3 cellular contexts compared by ENCODE assay signal in the genomic region with DNA sequence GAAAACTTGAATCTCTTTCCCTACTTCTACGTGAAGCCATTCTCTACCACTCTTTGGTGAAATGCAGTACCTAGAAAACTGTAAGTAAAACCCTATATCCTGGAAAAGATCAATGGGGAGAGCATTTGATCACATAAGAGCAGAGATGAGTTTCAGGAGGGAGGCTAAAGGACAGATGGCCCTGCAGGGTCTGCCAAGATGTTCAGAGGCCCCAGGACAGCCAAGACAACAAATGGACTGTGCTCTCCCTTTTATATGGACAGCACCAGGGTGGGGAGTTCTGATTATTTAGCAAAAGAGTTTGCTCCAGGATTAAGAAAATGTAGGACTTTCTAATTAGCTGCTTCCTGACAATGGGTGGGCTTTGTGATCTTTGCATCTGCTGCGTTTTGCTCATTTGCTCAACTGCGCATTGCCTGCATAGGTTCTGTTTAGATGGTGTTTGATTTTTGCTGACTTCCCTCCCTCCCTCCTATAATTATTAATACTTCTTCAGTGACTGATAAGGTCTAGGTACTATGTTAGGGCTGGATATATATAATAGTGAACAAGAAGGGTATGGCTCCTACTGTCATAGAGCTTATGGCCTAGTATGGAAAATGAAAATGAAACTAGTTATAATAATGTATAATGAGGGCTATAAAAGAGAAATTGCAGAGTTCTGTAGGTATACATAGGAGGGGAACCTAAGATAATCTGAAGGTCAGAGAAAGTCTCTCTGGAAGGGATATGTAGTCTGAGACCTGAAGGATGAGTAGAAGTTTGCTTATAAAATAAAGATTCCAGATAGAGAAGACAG.
TF ChIP-seq lines count a peak whose summit lies in the region.

No MANE protein-coding gene starts in this region.

TF ChIP-seq in SK-N-SH, 30 proteins besides CTCF, POLR2A, EP300 and RAD21 (continued from another document):
- TF ChIP-seq NRF1 (IDR thresholded peaks at IDR 0.05; ENCODE audit: low read depth, low read length) = no peak
- no peak for TF ChIP-seq FOSL2 (IDR thresholded peaks at IDR 0.05; ENCODE audit: borderline replicate concordance, low read depth)
- no peak for TF ChIP-seq NFIC (IDR thresholded peaks at IDR 0.05; ENCODE audit: borderline replicate concordance)
- TF ChIP-seq, protein P1, sequence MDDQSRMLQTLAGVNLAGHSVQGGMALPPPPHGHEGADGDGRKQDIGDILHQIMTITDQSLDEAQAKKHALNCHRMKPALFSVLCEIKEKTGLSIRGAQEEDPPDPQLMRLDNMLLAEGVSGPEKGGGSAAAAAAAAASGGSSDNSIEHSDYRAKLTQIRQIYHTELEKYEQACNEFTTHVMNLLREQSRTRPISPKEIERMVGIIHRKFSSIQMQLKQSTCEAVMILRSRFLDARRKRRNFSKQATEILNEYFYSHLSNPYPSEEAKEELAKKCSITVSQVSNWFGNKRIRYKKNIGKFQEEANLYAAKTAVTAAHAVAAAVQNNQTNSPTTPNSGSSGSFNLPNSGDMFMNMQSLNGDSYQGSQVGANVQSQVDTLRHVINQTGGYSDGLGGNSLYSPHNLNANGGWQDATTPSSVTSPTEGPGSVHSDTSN (IDR thresholded peaks at IDR 0.05) = no peak

TF ChIP-seq in SK-N-SH treated with all-trans-retinoic acid at 6 μM for 48 hours, 23 proteins besides CTCF, POLR2A, EP300 and RAD21 (continued from another document):
- TF ChIP-seq ZC3H10 (CRISPR knock-in tag; IDR thresholded peaks at IDR 0.05) = no peak
- TF ChIP-seq GLIS3 (CRISPR knock-in tag; IDR thresholded peaks at IDR 0.05) = no peak
- TF ChIP-seq TCF4 (CRISPR knock-in tag; IDR thresholded peaks at IDR 0.05; ENCODE audit: borderline replicate concordance) = no peak
- no peak for TF ChIP-seq SNAI2 (CRISPR knock-in tag; IDR thresholded peaks at IDR 0.05)
- no peak for TF ChIP-seq OSR1 (CRISPR knock-in tag; IDR thresholded peaks at IDR 0.05)
- no peak for TF ChIP-seq ISL1 (CRISPR knock-in tag; IDR thresholded peaks at IDR 0.05)
- no peak for TF ChIP-seq ZFP30 (CRISPR knock-in tag; IDR thresholded peaks at IDR 0.05)
- no peak for TF ChIP-seq ARNTL (CRISPR knock-in tag; IDR thresholded peaks at IDR 0.05; ENCODE audit: borderline replicate concordance, low read depth)
- TF ChIP-seq RARB (CRISPR knock-in tag; IDR thresholded peaks at IDR 0.05) = no peak
- TF ChIP-seq ZNF8 (CRISPR knock-in tag; IDR thresholded peaks at IDR 0.05) = no peak
- TF ChIP-seq ESRRG (CRISPR knock-in tag; IDR thresholded peaks at IDR 0.05) = no peak
- no peak for TF ChIP-seq CSDC2 (CRISPR knock-in tag; IDR thresholded peaks at IDR 0.05)
- TF ChIP-seq ZNF565 (CRISPR knock-in tag; conservative IDR thresholded peaks at IDR 0.05; ENCODE audit: low read depth) = no peak
- TF ChIP-seq, protein P2, sequence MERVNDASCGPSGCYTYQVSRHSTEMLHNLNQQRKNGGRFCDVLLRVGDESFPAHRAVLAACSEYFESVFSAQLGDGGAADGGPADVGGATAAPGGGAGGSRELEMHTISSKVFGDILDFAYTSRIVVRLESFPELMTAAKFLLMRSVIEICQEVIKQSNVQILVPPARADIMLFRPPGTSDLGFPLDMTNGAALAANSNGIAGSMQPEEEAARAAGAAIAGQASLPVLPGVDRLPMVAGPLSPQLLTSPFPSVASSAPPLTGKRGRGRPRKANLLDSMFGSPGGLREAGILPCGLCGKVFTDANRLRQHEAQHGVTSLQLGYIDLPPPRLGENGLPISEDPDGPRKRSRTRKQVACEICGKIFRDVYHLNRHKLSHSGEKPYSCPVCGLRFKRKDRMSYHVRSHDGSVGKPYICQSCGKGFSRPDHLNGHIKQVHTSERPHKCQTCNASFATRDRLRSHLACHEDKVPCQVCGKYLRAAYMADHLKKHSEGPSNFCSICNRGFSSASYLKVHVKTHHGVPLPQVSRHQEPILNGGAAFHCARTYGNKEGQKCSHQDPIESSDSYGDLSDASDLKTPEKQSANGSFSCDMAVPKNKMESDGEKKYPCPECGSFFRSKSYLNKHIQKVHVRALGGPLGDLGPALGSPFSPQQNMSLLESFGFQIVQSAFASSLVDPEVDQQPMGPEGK (CRISPR knock-in tag; IDR thresholded peaks at IDR 0.05; ENCODE audit: borderline replicate concordance) = no peak
- TF ChIP-seq, protein P3, sequence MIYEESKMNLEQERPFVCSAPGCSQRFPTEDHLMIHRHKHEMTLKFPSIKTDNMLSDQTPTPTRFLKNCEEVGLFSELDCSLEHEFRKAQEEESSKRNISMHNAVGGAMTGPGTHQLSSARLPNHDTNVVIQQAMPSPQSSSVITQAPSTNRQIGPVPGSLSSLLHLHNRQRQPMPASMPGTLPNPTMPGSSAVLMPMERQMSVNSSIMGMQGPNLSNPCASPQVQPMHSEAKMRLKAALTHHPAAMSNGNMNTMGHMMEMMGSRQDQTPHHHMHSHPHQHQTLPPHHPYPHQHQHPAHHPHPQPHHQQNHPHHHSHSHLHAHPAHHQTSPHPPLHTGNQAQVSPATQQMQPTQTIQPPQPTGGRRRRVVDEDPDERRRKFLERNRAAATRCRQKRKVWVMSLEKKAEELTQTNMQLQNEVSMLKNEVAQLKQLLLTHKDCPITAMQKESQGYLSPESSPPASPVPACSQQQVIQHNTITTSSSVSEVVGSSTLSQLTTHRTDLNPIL (CRISPR knock-in tag; IDR thresholded peaks at IDR 0.05; ENCODE audit: low read depth) = no peak

TF ChIP-seq in GM23338, 12 proteins besides CTCF, POLR2A, EP300 and RAD21:
- TF ChIP-seq JUNB (IDR thresholded peaks at IDR 0.05; ENCODE audit: unreplicated experiment) (no peak), EZH2 (IDR thresholded peaks at IDR 0.05; ENCODE audit: low read depth, unreplicated experiment) (no peak), ZNF114 (CRISPR knock-in tag; IDR thresholded peaks at IDR 0.05) (no peak), NANOG (IDR thresholded peaks at IDR 0.05; ENCODE audit: borderline replicate concordance) (no peak), EZH2phosphoT487 (IDR thresholded peaks at IDR 0.05; ENCODE audit: unreplicated experiment) (no peak), STAT1 (IDR thresholded peaks at IDR 0.05; ENCODE audit: unreplicated experiment) (no peak)
- TF ChIP-seq, protein P4, sequence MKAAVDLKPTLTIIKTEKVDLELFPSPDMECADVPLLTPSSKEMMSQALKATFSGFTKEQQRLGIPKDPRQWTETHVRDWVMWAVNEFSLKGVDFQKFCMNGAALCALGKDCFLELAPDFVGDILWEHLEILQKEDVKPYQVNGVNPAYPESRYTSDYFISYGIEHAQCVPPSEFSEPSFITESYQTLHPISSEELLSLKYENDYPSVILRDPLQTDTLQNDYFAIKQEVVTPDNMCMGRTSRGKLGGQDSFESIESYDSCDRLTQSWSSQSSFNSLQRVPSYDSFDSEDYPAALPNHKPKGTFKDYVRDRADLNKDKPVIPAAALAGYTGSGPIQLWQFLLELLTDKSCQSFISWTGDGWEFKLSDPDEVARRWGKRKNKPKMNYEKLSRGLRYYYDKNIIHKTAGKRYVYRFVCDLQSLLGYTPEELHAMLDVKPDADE (IDR thresholded peaks at IDR 0.05) = no peak
- TF ChIP-seq, protein P5, sequence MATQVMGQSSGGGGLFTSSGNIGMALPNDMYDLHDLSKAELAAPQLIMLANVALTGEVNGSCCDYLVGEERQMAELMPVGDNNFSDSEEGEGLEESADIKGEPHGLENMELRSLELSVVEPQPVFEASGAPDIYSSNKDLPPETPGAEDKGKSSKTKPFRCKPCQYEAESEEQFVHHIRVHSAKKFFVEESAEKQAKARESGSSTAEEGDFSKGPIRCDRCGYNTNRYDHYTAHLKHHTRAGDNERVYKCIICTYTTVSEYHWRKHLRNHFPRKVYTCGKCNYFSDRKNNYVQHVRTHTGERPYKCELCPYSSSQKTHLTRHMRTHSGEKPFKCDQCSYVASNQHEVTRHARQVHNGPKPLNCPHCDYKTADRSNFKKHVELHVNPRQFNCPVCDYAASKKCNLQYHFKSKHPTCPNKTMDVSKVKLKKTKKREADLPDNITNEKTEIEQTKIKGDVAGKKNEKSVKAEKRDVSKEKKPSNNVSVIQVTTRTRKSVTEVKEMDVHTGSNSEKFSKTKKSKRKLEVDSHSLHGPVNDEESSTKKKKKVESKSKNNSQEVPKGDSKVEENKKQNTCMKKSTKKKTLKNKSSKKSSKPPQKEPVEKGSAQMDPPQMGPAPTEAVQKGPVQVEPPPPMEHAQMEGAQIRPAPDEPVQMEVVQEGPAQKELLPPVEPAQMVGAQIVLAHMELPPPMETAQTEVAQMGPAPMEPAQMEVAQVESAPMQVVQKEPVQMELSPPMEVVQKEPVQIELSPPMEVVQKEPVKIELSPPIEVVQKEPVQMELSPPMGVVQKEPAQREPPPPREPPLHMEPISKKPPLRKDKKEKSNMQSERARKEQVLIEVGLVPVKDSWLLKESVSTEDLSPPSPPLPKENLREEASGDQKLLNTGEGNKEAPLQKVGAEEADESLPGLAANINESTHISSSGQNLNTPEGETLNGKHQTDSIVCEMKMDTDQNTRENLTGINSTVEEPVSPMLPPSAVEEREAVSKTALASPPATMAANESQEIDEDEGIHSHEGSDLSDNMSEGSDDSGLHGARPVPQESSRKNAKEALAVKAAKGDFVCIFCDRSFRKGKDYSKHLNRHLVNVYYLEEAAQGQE (IDR thresholded peaks at IDR 0.05; ENCODE audit: unreplicated experiment) = no peak
- TF ChIP-seq, protein P6, sequence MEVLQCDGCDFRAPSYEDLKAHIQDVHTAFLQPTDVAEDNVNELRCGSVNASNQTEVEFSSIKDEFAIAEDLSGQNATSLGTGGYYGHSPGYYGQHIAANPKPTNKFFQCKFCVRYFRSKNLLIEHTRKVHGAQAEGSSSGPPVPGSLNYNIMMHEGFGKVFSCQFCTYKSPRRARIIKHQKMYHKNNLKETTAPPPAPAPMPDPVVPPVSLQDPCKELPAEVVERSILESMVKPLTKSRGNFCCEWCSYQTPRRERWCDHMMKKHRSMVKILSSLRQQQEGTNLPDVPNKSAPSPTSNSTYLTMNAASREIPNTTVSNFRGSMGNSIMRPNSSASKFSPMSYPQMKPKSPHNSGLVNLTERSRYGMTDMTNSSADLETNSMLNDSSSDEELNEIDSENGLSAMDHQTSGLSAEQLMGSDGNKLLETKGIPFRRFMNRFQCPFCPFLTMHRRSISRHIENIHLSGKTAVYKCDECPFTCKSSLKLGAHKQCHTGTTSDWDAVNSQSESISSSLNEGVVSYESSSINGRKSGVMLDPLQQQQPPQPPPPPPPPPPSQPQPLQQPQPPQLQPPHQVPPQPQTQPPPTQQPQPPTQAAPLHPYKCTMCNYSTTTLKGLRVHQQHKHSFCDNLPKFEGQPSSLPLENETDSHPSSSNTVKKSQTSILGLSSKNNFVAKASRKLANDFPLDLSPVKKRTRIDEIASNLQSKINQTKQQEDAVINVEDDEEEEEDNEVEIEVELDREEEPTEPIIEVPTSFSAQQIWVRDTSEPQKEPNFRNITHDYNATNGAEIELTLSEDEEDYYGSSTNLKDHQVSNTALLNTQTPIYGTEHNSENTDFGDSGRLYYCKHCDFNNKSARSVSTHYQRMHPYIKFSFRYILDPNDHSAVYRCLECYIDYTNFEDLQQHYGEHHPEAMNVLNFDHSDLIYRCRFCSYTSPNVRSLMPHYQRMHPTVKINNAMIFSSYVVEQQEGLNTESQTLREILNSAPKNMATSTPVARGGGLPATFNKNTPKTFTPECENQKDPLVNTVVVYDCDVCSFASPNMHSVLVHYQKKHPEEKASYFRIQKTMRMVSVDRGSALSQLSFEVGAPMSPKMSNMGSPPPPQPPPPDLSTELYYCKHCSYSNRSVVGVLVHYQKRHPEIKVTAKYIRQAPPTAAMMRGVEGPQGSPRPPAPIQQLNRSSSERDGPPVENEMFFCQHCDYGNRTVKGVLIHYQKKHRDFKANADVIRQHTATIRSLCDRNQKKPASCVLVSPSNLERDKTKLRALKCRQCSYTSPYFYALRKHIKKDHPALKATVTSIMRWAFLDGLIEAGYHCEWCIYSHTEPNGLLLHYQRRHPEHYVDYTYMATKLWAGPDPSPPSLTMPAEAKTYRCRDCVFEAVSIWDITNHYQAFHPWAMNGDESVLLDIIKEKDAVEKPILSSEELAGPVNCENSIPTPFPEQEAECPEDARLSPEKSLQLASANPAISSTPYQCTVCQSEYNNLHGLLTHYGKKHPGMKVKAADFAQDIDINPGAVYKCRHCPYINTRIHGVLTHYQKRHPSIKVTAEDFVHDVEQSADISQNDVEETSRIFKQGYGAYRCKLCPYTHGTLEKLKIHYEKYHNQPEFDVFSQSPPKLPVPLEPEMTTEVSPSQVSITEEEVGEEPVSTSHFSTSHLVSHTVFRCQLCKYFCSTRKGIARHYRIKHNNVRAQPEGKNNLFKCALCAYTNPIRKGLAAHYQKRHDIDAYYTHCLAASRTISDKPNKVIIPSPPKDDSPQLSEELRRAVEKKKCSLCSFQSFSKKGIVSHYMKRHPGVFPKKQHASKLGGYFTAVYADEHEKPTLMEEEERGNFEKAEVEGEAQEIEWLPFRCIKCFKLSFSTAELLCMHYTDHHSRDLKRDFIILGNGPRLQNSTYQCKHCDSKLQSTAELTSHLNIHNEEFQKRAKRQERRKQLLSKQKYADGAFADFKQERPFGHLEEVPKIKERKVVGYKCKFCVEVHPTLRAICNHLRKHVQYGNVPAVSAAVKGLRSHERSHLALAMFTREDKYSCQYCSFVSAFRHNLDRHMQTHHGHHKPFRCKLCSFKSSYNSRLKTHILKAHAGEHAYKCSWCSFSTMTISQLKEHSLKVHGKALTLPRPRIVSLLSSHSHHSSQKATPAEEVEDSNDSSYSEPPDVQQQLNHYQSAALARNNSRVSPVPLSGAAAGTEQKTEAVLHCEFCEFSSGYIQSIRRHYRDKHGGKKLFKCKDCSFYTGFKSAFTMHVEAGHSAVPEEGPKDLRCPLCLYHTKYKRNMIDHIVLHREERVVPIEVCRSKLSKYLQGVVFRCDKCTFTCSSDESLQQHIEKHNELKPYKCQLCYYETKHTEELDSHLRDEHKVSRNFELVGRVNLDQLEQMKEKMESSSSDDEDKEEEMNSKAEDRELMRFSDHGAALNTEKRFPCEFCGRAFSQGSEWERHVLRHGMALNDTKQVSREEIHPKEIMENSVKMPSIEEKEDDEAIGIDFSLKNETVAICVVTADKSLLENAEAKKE (CRISPR knock-in tag; IDR thresholded peaks at IDR 0.05) = no peak
